23 cellular contexts compared by ENCODE assay signal in the genomic region with DNA sequence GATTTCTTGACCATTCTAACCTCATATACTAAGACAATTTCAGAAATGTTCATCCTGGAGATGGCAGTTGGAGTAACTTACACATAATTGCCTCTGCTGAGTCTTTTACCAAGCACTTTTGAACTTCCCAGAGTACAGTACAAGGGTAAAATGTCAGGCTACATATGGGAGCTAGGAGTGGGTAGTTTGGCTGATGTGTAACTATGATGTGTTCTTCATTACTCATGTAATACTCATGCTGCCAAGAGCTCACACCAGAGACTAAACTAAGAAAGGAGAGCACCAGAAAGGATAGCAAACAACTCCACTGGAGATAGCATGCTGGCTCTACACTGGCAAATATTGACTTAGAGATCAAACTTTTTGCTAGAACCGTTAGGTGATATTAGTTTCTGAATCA.
DNase-seq lines count a peak whose midpoint lies in the region; ATAC-seq and TF ChIP-seq lines count a peak whose summit lies in the region.
"Had no signal": no experiment of that assay in that cellular context is flagged by ENCODE, and none has a peak within 500 bp of the region (broad histone marks: within the 10 kb centered on the region; RNA-seq: fewer than 3 reads in every experiment).

No MANE protein-coding gene starts in this region.

- TF ChIP-seq CTCF in BJ (IDR thresholded peaks at IDR 0.05; ENCODE audit: insufficient read depth, low read depth, low read length) (no peak), astrocyte of the spinal cord (IDR thresholded peaks at IDR 0.05; ENCODE audit: low read depth, low read length) (no peak)

- no peak overlapping the region for H2AFZ ChIP-seq in mesenchymal stem cell (ENCODE audit: low read depth, low read length)

- POLR2A ChIA-PET in BJ (lab: Charles Lee) (interaction anchor here (0.6 kb wide), 1 partner anchor 12 kb away, joined by 3 read pairs; no protein-coding TSS in a partner anchor), T-cell (lab: Charles Lee) (no interaction called here)

- no peak overlapping the region for H3K23ac ChIP-seq in mesenchymal stem cell (ENCODE audit: low read length in 2 of 2)

- peaks cover 0 to 3% (median 0%) of the 10 kb centered on the region in 3 donors for H3K9me3 Mint-ChIP-seq in T-cell

- no peak overlapping the region for H3K4ac ChIP-seq in mesenchymal stem cell (ENCODE audit: low read depth in 1 of 2, low read length in 2 of 2)

- H2BK5ac ChIP-seq in mesenchymal stem cell (ENCODE audit: low read depth, low read length, poor library complexity, severe bottlenecking) = no peak overlapping the region

- H3K27me3 Mint-ChIP-seq in T-cell = peaks cover 3 to 11% of the 10 kb centered on the region in 2 donors
- H3K27me3 Mint-ChIP-seq: central memory CD8-positive, alpha-beta T cell had no signal

- peaks cover 10% of the 10 kb centered on the region for H3K9me3 ChIP-seq in mesenchymal stem cell (ENCODE audit: control insufficient read depth, low read length)
- H3K9me3 ChIP-seq: SJSA1, testis had no signal

- in situ Hi-C loops in astrocyte of the spinal cord (cut with HindIII; ENCODE audit: low sequenced_read_pairs) = no loop called here

- H2AK5ac ChIP-seq in mesenchymal stem cell (ENCODE audit: low read length, severe bottlenecking) = no peak overlapping the region

- H3K27me3 ChIP-seq in BJ (ENCODE audit: control insufficient read depth, insufficient read depth, low read length) (no peaks in the 10 kb centered on the region), mesenchymal stem cell (ENCODE audit: control insufficient read depth in 1 of 2, insufficient read depth in 1 of 2, low read length in 2 of 2) (no peaks in the 10 kb centered on the region)
- H3K27me3 ChIP-seq: SJSA1, testis had no signal

- no peak overlapping the region for H3K4me3 Mint-ChIP-seq in T-cell
- H3K4me3 Mint-ChIP-seq: central memory CD8-positive, alpha-beta T cell; nephron; stimulated activated memory B cell treated with anti-CD40 and anti-IgM and Interleukin-4, amounts not matched to agents 10 μg/mL and 1 μg/mL and 100 μg/mL, for 72 hours had no signal

- H3K27ac ChIP-seq in mesenchymal stem cell (ENCODE audit: low read length, poor library complexity, severe bottlenecking) = no peak overlapping the region
- H3K27ac ChIP-seq: SJSA1, testis, VCaP had no signal

- H3K9ac ChIP-seq in mesenchymal stem cell (ENCODE audit: low read length) = peak overlapping the region; percentile 15

- H3K36me3 Mint-ChIP-seq in T-cell = no peaks in the 10 kb centered on the region
- H3K36me3 Mint-ChIP-seq: stimulated activated memory B cell treated with anti-CD40 and anti-IgM and Interleukin-4, amounts not matched to agents 10 μg/mL and 1 μg/mL and 100 μg/mL, for 72 hours had no signal

- no peak overlapping the region for H2BK120ac ChIP-seq in mesenchymal stem cell (ENCODE audit: low read depth, low read length)

- no peak overlapping the region for H3K4me3 ChIP-seq in BJ (ENCODE audit: low read depth, low read length)
- no peak overlapping the region for H3K4me3 ChIP-seq in astrocyte of the spinal cord (ENCODE audit: low read depth, low read length)
- H3K4me3 ChIP-seq in mesenchymal stem cell (ENCODE audit: insufficient read depth in 1 of 2, low read depth in 1 of 2, low read length in 2 of 2) = no peak overlapping the region
- H3K4me3 ChIP-seq: SJSA1, testis had no signal

- 86% methylated on average over 1 of the region's 1 CpG for whole genome bisulfite sequencing in mesenchymal stem cell

- no peak overlapping the region for H4K91ac ChIP-seq in mesenchymal stem cell (ENCODE audit: low read length)

- ATAC-seq in T-cell (replicated peaks in 1 of 4) = no peak
- ATAC-seq: left colon; stimulated activated memory B cell treated with anti-CD40 and anti-IgM and Interleukin-4, amounts not matched to agents 10 μg/mL and 1 μg/mL and 100 μg/mL, for 72 hours had no signal

- H3K36me3 ChIP-seq in BJ (ENCODE audit: control insufficient read depth, insufficient read depth, low read length) (no peaks in the 10 kb centered on the region), mesenchymal stem cell (ENCODE audit: control insufficient read depth in 1 of 2, insufficient read depth in 2 of 2, low read depth in 1 of 2, low read length in 2 of 2) (no peaks in the 10 kb centered on the region)
- H3K36me3 ChIP-seq: SJSA1 had no signal

- H3K18ac ChIP-seq in mesenchymal stem cell (ENCODE audit: low read depth in 1 of 2, low read length in 2 of 2) = no peak overlapping the region

- H2BK15ac ChIP-seq in mesenchymal stem cell (ENCODE audit: low read depth, poor library complexity, severe bottlenecking) = no peak overlapping the region

- no peaks in the 10 kb centered on the region for H3K4me1 Mint-ChIP-seq in T-cell
- H3K4me1 Mint-ChIP-seq: central memory CD8-positive, alpha-beta T cell; nephron; stimulated activated memory B cell treated with anti-CD40 and anti-IgM and Interleukin-4, amounts not matched to agents 10 μg/mL and 1 μg/mL and 100 μg/mL, for 72 hours had no signal

- H3K27ac Mint-ChIP-seq in T-cell = no peak overlapping the region
- H3K27ac Mint-ChIP-seq: nephron; stimulated activated memory B cell treated with anti-CD40 and anti-IgM and Interleukin-4, amounts not matched to agents 10 μg/mL and 1 μg/mL and 100 μg/mL, for 72 hours had no signal

- H2BK12ac ChIP-seq in mesenchymal stem cell (ENCODE audit: low read length in 2 of 2) = no peak overlapping the region

- H3K14ac ChIP-seq in mesenchymal stem cell (ENCODE audit: low read length in 2 of 2) = no peak overlapping the region

- H3K4me1 ChIP-seq in mesenchymal stem cell (ENCODE audit: control insufficient read depth, insufficient read depth, low read depth, low read length) = no peaks in the 10 kb centered on the region
- H3K4me1 ChIP-seq: SJSA1, testis had no signal

- no peak overlapping the region for H4K8ac ChIP-seq in mesenchymal stem cell (ENCODE audit: low read length)

- H3K79me1 ChIP-seq in mesenchymal stem cell (replicated peaks; ENCODE audit: low read length, poor library complexity, severe bottlenecking) = no peaks in the 10 kb centered on the region

- H3K4me2 ChIP-seq in mesenchymal stem cell (ENCODE audit: low read length, poor library complexity, severe bottlenecking) = no peak overlapping the region

- DNase-seq in BJ (ENCODE audit: low read depth) = peak; percentile 17
- peak; percentile 41 for DNase-seq in HS-5 (ENCODE audit: low read depth)
- peak; percentile 10 for DNase-seq in astrocyte of the spinal cord (ENCODE audit: low read depth, low spot score)
- no peak for DNase-seq in mesenchymal stem cell
- no peak for DNase-seq in inferior parietal cortex (ENCODE audit: extremely low spot score)
- no peak for DNase-seq in T-cell
- DNase-seq in activated CD4-positive, alpha-beta T cell treated with anti-CD3 and anti-CD28 coated beads for 4 hours = no peak
- DNase-seq: activated CD8-positive, alpha-beta memory T cell treated with anti-CD3 and anti-CD28 coated beads, Interleukin-2, amount 50 U/mL, for 48 hours; activated effector memory CD4-positive, alpha-beta T cell treated with Interleukin-2 at 50 U/mL for 16 hours; AML-193; amniotic stem cell; left colon; midbrain; NCI-H1694; NCI-H2227 treated with DMSO at 0.1 percent for 48 hours; OCI-M1; T-helper 2 cell; testis had no signal

- CTCF ChIA-PET in BJ (lab: Yijun Ruan, JAX) (interaction anchor here (2.0 kb wide), 1 partner anchor 17 kb away, joined by 7 read pairs; no protein-coding TSS in a partner anchor), T-cell (lab: Charles Lee) (no interaction called here)

Comparison
In these comparisons a context has a peak if more than half of its experiments do, and no peak if none do; other contexts are left out.
1. DNase-seq: peak in BJ (single experiment), HS-5 (single experiment) and astrocyte of the spinal cord (single experiment); none in mesenchymal stem cell (single experiment), inferior parietal cortex (single experiment), T-cell (0 of 34) and activated CD4-positive, alpha-beta T cell treated with anti-CD3 and anti-CD28 coated beads for 4 hours (0 of 2).